28 cellular contexts compared by ENCODE assay signal in the genomic region with DNA sequence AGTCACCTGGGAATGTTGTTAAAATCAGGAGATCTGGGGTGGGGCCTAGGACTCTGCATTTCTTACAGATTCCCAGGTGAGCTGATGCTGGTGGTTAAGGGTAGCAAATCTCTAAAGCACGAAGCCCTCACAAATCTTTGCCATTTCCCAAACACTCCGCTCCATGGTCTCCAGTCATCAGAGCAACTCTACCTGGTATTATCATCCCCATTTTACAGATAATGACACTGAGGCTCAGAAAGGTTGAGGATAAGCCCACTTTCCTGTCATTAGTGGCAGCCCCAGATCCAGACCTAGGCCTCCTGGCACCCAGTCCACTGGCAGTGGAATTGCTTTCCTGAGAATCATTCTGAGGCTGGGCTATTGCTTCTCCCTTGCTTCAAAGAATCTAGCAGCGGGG. TPM values are rescaled to one million over a fixed set of nuclear protein-coding genes. Genes with fewer than 3 reads are reported as not detected.
"Had no signal": no experiment of that assay in that cellular context is flagged by ENCODE, and none has a peak within 500 bp of the region (broad histone marks: within the 10 kb centered on the region; RNA-seq: fewer than 3 reads in every experiment).

No MANE protein-coding gene starts in this region.

- DNase-seq: cortex of kidney; dorsolateral prefrontal cortex; effector CD8-positive, alpha-beta T cell; heart left ventricle; hypothalamus; kidney glomerular epithelial cell; mesendoderm; naive thymus-derived CD4-positive, alpha-beta T cell; nephron progenitor cell; posterior cingulate gyrus; sigmoid colon; stimulated activated CD4-positive, alpha-beta T cell treated with anti-CD3 and anti-CD28 coated beads, Interleukin-2, amount 100 ng/mL, for 24 hours; stimulated activated naive CD4-positive, alpha-beta T cell treated with Interleukin-2 at 50 U/mL for 16 hours had no signal

- H3K27me3 Mint-ChIP-seq: naive thymus-derived CD4-positive, alpha-beta T cell; type B pancreatic cell had no signal

- H3K4me1 ChIP-seq: sigmoid colon had no signal

- ATAC-seq: naive thymus-derived CD4-positive, alpha-beta T cell had no signal

- H3K27ac ChIP-seq: heart left ventricle, neutrophil, sigmoid colon, skin epidermis had no signal

- H3K27me3 ChIP-seq: dorsolateral prefrontal cortex, heart left ventricle, neutrophil, sigmoid colon had no signal

- H3K9me3 Mint-ChIP-seq: nephron progenitor cell, type B pancreatic cell had no signal

- FAIRE-seq: frontal cortex, islet of Langerhans, urothelium cell line had no signal

- H3K4me3 ChIP-seq: dorsolateral prefrontal cortex, heart left ventricle, sigmoid colon, skin epidermis had no signal

- H3K4me3 Mint-ChIP-seq: naive thymus-derived CD4-positive, alpha-beta T cell; nephron progenitor cell; type B pancreatic cell had no signal

- H3K9me3 ChIP-seq: heart left ventricle, neutrophil, sigmoid colon had no signal

- H3K36me3 ChIP-seq: neutrophil had no signal

RNA-seq across cellular contexts. Expression of gene VTN, which starts 27.2 kb away (rescaled TPM):
- total RNA-seq: glomerular endothelial cell, mononuclear cell, osteoblast had no signal

RNA-seq across cellular contexts. Expression of gene SEBOX, which starts 32.3 kb away (rescaled TPM):
- total RNA-seq: dorsolateral prefrontal cortex; fibroblast of lung; frontal cortex; glomerular endothelial cell; heart left ventricle; lung microvascular endothelial cell; mononuclear cell; naive thymus-derived CD4-positive, alpha-beta T cell; osteoblast; pulmonary artery endothelial cell; sigmoid colon had no signal
- polyA plus RNA-seq: esophagus; fibroblast of lung; heart left ventricle; liver; naive thymus-derived CD4-positive, alpha-beta T cell; sigmoid colon; thymus had no signal
